25 cellular contexts compared by ENCODE assay signal in genomic region chr6:103893082-103893481, GRCh38.
DNase-seq lines count a peak whose midpoint lies in the region; ATAC-seq and TF ChIP-seq lines count a peak whose summit lies in the region.
"Had no signal": no experiment of that assay in that cellular context is flagged by ENCODE, and none has a peak within 500 bp of the region (broad histone marks: within the 10 kb centered on the region; RNA-seq: fewer than 3 reads in every experiment).

No MANE protein-coding gene starts in this region.

- H3K27me3 Mint-ChIP-seq in mesothelial cell of epicardium (ENCODE audit: low read depth), result no peaks in the 10 kb centered on the region
- no peaks in the 10 kb centered on the region for H3K27me3 Mint-ChIP-seq in activated CD4-positive, alpha-beta T cell treated with anti-CD3 and anti-CD28 coated beads for 36 hours
- H3K27me3 Mint-ChIP-seq: activated CD8-positive, alpha-beta T cell treated with anti-CD3 and anti-CD28 coated beads for 36 hours; activated naive CD8-positive, alpha-beta T cell; CD8-positive, alpha-beta memory T cell; naive thymus-derived CD4-positive, alpha-beta T cell; stimulated activated naive CD8-positive, alpha-beta T cell treated with anti-CD3 and anti-CD28 coated beads, Interleukin-15, Interleukin-2, amounts not matched to agents 100 ng/mL and 50 ng/mL, for 24 hours; type B pancreatic cell had no signal

- H3K9me3 Mint-ChIP-seq in mesothelial cell of epicardium, result peaks cover 13% of the 10 kb centered on the region
- peaks cover 2% of the 10 kb centered on the region for H3K9me3 Mint-ChIP-seq in activated CD4-positive, alpha-beta T cell treated with anti-CD3 and anti-CD28 coated beads for 36 hours (ENCODE audit: low read depth)

- H3K4me1 Mint-ChIP-seq in mesothelial cell of epicardium, result peaks cover 24% of the 10 kb centered on the region
- no peaks in the 10 kb centered on the region for H3K4me1 Mint-ChIP-seq in activated CD4-positive, alpha-beta T cell treated with anti-CD3 and anti-CD28 coated beads for 36 hours
- H3K4me1 Mint-ChIP-seq: CD8-positive, alpha-beta memory T cell; naive thymus-derived CD4-positive, alpha-beta T cell; WTC11 had no signal

- TF ChIP-seq CTCF in choroid plexus epithelial cell (conservative IDR thresholded peaks at IDR 0.05; ENCODE audit: low read depth, low read length) (no peak), mesothelial cell of epicardium (IDR thresholded peaks at IDR 0.05; ENCODE audit: unreplicated experiment) (no peak)

- POLR2A ChIA-PET in activated CD4-positive, alpha-beta T cell treated with anti-CD3 and anti-CD28 coated beads for 36 hours (lab: Charles Lee), result no interaction called here

- H3K36me3 Mint-ChIP-seq in mesothelial cell of epicardium, result peaks cover 5% of the 10 kb centered on the region
- H3K36me3 Mint-ChIP-seq in activated CD4-positive, alpha-beta T cell treated with anti-CD3 and anti-CD28 coated beads for 36 hours (ENCODE audit: low read depth), result no peaks in the 10 kb centered on the region
- H3K36me3 Mint-ChIP-seq: activated naive CD8-positive, alpha-beta T cell; CD8-positive, alpha-beta memory T cell; naive thymus-derived CD4-positive, alpha-beta T cell; type B pancreatic cell; WTC11 had no signal

- H3K27ac Mint-ChIP-seq in mesothelial cell of epicardium, result no peak overlapping the region
- H3K27ac Mint-ChIP-seq in activated CD4-positive, alpha-beta T cell treated with anti-CD3 and anti-CD28 coated beads for 36 hours, result no peak overlapping the region
- H3K27ac Mint-ChIP-seq: activated CD8-positive, alpha-beta T cell treated with anti-CD3 and anti-CD28 coated beads for 36 hours; activated naive CD8-positive, alpha-beta T cell; activated T-cell treated with anti-CD3 and anti-CD28 coated beads, Interleukin-2, amount 50 U/mL, for 72 hours; CD8-positive, alpha-beta memory T cell; naive thymus-derived CD4-positive, alpha-beta T cell; stimulated activated naive CD8-positive, alpha-beta T cell treated with anti-CD3 and anti-CD28 coated beads, Interleukin-15, Interleukin-2, amounts not matched to agents 100 ng/mL and 50 ng/mL, for 24 hours; type B pancreatic cell; WTC11 had no signal

- H3K4me3 ChIP-seq in choroid plexus epithelial cell (ENCODE audit: low read depth, low read length), result no peak overlapping the region
- H3K4me3 ChIP-seq: cardiac muscle cell, esophagus muscularis mucosa had no signal

- intact Hi-C loops in activated CD4-positive, alpha-beta T cell treated with anti-CD3 and anti-CD28 coated beads for 36 hours (cut with DNase I, micrococcal nuclease), result no loop called here

- in situ Hi-C loops in G401 (cut with HindIII; ENCODE audit: low sequenced_read_pairs), result no loop called here

- no peak overlapping the region for H3K4me3 Mint-ChIP-seq in mesothelial cell of epicardium
- H3K4me3 Mint-ChIP-seq in activated CD4-positive, alpha-beta T cell treated with anti-CD3 and anti-CD28 coated beads for 36 hours, result no peak overlapping the region
- H3K4me3 Mint-ChIP-seq: activated CD8-positive, alpha-beta T cell treated with anti-CD3 and anti-CD28 coated beads for 36 hours; activated naive CD8-positive, alpha-beta T cell; activated T-cell treated with anti-CD3 and anti-CD28 coated beads, Interleukin-2, amount 50 U/mL, for 72 hours; CD8-positive, alpha-beta memory T cell; naive thymus-derived CD4-positive, alpha-beta T cell; stimulated activated naive CD8-positive, alpha-beta T cell treated with anti-CD3 and anti-CD28 coated beads, Interleukin-15, Interleukin-2, amounts not matched to agents 100 ng/mL and 50 ng/mL, for 24 hours; type B pancreatic cell; WTC11 had no signal

- DNase-seq in G401 (ENCODE audit: low spot score) (peak; percentile 90), SK-N-DZ (ENCODE audit: low spot score) (peak; percentile 74), choroid plexus epithelial cell (ENCODE audit: low read depth) (peak; percentile 67), kidney tubule cell (ENCODE audit: low spot score) (peak; percentile 2), AML-193 (lab: John Stamatoyannopoulos, UW) (no peak), mesothelial cell of epicardium (ENCODE audit: low spot score in 2 of 2, unreplicated experiment in 2 of 2) (no peak)
- no peak for DNase-seq in activated CD4-positive, alpha-beta T cell treated with anti-CD3 and anti-CD28 coated beads for 36 hours
- DNase-seq: activated CD8-positive, alpha-beta T cell treated with anti-CD3 and anti-CD28 coated beads for 36 hours; activated T-cell treated with anti-CD3 and anti-CD28 coated beads, Interleukin-2, amount 50 U/mL, for 72 hours; CD8-positive, alpha-beta memory T cell; DND-41; head of caudate nucleus; KBM-7; naive thymus-derived CD4-positive, alpha-beta T cell; NCI-H2081; NCI-H524 treated with DMSO at 0.1 percent for 48 hours; posterior cingulate gyrus; stimulated activated CD4-positive, alpha-beta T cell treated with anti-CD3 and anti-CD28 coated beads, Interleukin-2, amount 100 ng/mL, for 24 hours had no signal

- CTCF ChIA-PET in activated CD4-positive, alpha-beta T cell treated with anti-CD3 and anti-CD28 coated beads for 36 hours (lab: Charles Lee), result no interaction called here

- ATAC-seq in activated CD4-positive, alpha-beta T cell treated with anti-CD3 and anti-CD28 coated beads for 36 hours, result no peak
- no peak for ATAC-seq in HG02885 (IDR thresholded peaks at IDR 0.05; ENCODE audit: poor library complexity, unreplicated experiment)
- ATAC-seq: activated CD8-positive, alpha-beta T cell treated with anti-CD3 and anti-CD28 coated beads for 36 hours; activated T-cell treated with anti-CD3 and anti-CD28 coated beads, Interleukin-2, amount 50 U/mL, for 72 hours; naive thymus-derived CD4-positive, alpha-beta T cell; WTC11 had no signal

Comparison
In these comparisons a context has a peak if more than half of its experiments do, and no peak if none do; other contexts are left out.
1. DNase-seq: peak in G401 (single experiment), SK-N-DZ (single experiment), choroid plexus epithelial cell (single experiment) and kidney tubule cell (single experiment); none in AML-193 (0 of 2), mesothelial cell of epicardium (0 of 2) and activated CD4-positive, alpha-beta T cell treated with anti-CD3 and anti-CD28 coated beads for 36 hours (single experiment).